19 cellular contexts compared by ENCODE assay signal in genomic region chr5:93595420-93596136, GRCh38. TPM values are rescaled to one million over a fixed set of nuclear protein-coding genes. Genes with fewer than 3 reads are reported as not detected.
DNase-seq lines count a peak whose midpoint lies in the region; ATAC-seq, FAIRE-seq and TF ChIP-seq lines count a peak whose summit lies in the region.
"Had no signal": no experiment of that assay in that cellular context is flagged by ENCODE, and none has a peak within 500 bp of the region (broad histone marks: within the 10 kb centered on the region; RNA-seq: fewer than 3 reads in every experiment).

No MANE protein-coding gene starts in this region.

- H3K9me3 ChIP-seq in right atrium auricular region (no peaks in the 10 kb centered on the region), heart right ventricle (peaks cover 0 to 7% (median 0%) of the 10 kb centered on the region in 11 donors), lower lobe of right lung (no peaks in the 10 kb centered on the region), vagina (no peaks in the 10 kb centered on the region), sigmoid colon (no peaks in the 10 kb centered on the region)
- H3K9me3 ChIP-seq: thyroid gland had no signal

- in situ Hi-C loops in brain microvascular endothelial cell (cut with HindIII; ENCODE audit: low pct_ligation_motif_present, low sequenced_read_pairs), result no loop called here

- ATAC-seq in heart right ventricle, result no peak
- no peak for ATAC-seq in lower lobe of right lung
- ATAC-seq in GM18502 (IDR thresholded peaks at IDR 0.05; ENCODE audit: poor library complexity, unreplicated experiment), result no peak
- ATAC-seq: activated T-helper 17 cell treated with anti-CD3 and anti-CD28 coated beads, Interleukin-2, amount 50 U/mL, for 72 hours; left ventricle myocardium superior had no signal

- H3K27me3 ChIP-seq in right atrium auricular region (peaks cover 0 to 4% of the 10 kb centered on the region in 2 donors), heart right ventricle (peaks cover 26 to 100% (median 93%) of the 10 kb centered on the region in 7 donors), brain microvascular endothelial cell (replicated peaks) (no peaks in the 10 kb centered on the region), lower lobe of right lung (ENCODE audit: low read depth) (peaks cover 80% of the 10 kb centered on the region), vagina (no peaks in the 10 kb centered on the region), sigmoid colon (peaks cover 0 to 67% (median 6%) of the 10 kb centered on the region in 3 donors)

- no peak for TF ChIP-seq POLR2A in vagina (IDR thresholded peaks at IDR 0.05)
- TF ChIP-seq POLR2A in sigmoid colon (IDR thresholded peaks at IDR 0.05), result no peak

- intact Hi-C loops in heart right ventricle (cut with DNase I) (no loop called here), lower lobe of right lung (cut with DNase I) (no loop called here), vagina (cut with DNase I) (no loop called here), sigmoid colon (cut with DNase I) (no loop called here)

- no peak for TF ChIP-seq EP300 in sigmoid colon (IDR thresholded peaks at IDR 0.05)

- TF ChIP-seq CTCF in right atrium auricular region (IDR thresholded peaks at IDR 0.05), result no peak
- TF ChIP-seq CTCF in heart right ventricle (IDR thresholded peaks at IDR 0.05), result no peak
- TF ChIP-seq CTCF in brain microvascular endothelial cell (IDR thresholded peaks at IDR 0.05; ENCODE audit: low read depth, low read length, missing control alignments), result no peak
- no peak for TF ChIP-seq CTCF in lower lobe of right lung (IDR thresholded peaks at IDR 0.05)
- no peak for TF ChIP-seq CTCF in vagina (IDR thresholded peaks at IDR 0.05)
- TF ChIP-seq CTCF in sigmoid colon (IDR thresholded peaks at IDR 0.05), result no peak
- no peak for TF ChIP-seq CTCF in D721Med (IDR thresholded peaks at IDR 0.05; ENCODE audit: insufficient read depth, missing control alignments)

- WGBS in heart right ventricle, 2 donors, result 26 to 47% methylated on average over 28 of the region's 28 CpGs
- WGBS in sigmoid colon, 2 donors, result 17 to 25% methylated on average over 28 of the region's 28 CpGs

- H3K4me3 ChIP-seq in right atrium auricular region (peak overlapping the region in 1 of 2 donors; percentile 14), heart right ventricle (no peak overlapping the region), brain microvascular endothelial cell (ENCODE audit: low read depth, low read length) (peak overlapping the region; percentile 5), lower lobe of right lung (no peak overlapping the region), vagina (no peak overlapping the region), sigmoid colon (no peak overlapping the region)
- H3K4me3 ChIP-seq: Peyer's patch, thyroid gland had no signal

- DNase-seq in right atrium auricular region (ENCODE audit: low spot score) (no peak), heart right ventricle (no peak), brain microvascular endothelial cell (no peak), lower lobe of right lung (no peak), vagina (ENCODE audit: extremely low spot score in 2 of 2) (no peak), sigmoid colon (no peak), D721Med (ENCODE audit: insufficient read length, low spot score) (no peak)
- DNase-seq: activated CD4-positive, CD25-positive, alpha-beta regulatory T cell; left ventricle myocardium superior; NCI-H1417; NCI-H510A treated with DMSO at 0.1 percent for 48 hours; Peyer's patch; stimulated activated CD4-positive, alpha-beta T cell treated with anti-CD3 and anti-CD28 coated beads, Interleukin-12 subunit alpha, Interleukin-12 subunit beta, amount 100 ng/mL, for 4 hours; SW 1271; thyroid gland had no signal

- no peak for FAIRE-seq in D721Med (lab: Jason Lieb, UNC)
- FAIRE-seq: bronchial epithelial cell had no signal

- H3K36me3 ChIP-seq in right atrium auricular region (no peaks in the 10 kb centered on the region), heart right ventricle (no peaks in the 10 kb centered on the region), brain microvascular endothelial cell (replicated peaks) (peaks cover 41% of the 10 kb centered on the region), lower lobe of right lung (no peaks in the 10 kb centered on the region), vagina (no peaks in the 10 kb centered on the region), sigmoid colon (peaks cover 0 to 8% (median 0%) of the 10 kb centered on the region in 4 donors)
- H3K36me3 ChIP-seq: neutrophil, Peyer's patch, thyroid gland had no signal

- H3K4me1 ChIP-seq in right atrium auricular region (peaks cover 0 to 60% of the 10 kb centered on the region in 2 donors), heart right ventricle (peaks cover 0 to 11% (median 0%) of the 10 kb centered on the region in 9 donors), lower lobe of right lung (peaks cover 16% of the 10 kb centered on the region), vagina (peaks cover 32% of the 10 kb centered on the region), sigmoid colon (no peaks in the 10 kb centered on the region)
- H3K4me1 ChIP-seq: Peyer's patch had no signal

- H3K27ac ChIP-seq in right atrium auricular region, result peak overlapping the region; percentile 71 to 85
- H3K27ac ChIP-seq in heart right ventricle, result no peak overlapping the region
- no peak overlapping the region for H3K27ac ChIP-seq in brain microvascular endothelial cell
- peak overlapping the region; percentile 64 for H3K27ac ChIP-seq in lower lobe of right lung
- peak overlapping the region; percentile 62 for H3K27ac ChIP-seq in vagina
- H3K27ac ChIP-seq in sigmoid colon, result peak overlapping the region in 1 of 4 donors; percentile 54
- H3K27ac ChIP-seq: neutrophil, Peyer's patch, thyroid gland had no signal

RNA-seq across cellular contexts. Expression of gene NR2F1, which starts 12.6 kb away (rescaled TPM):
- total RNA-seq in right atrium auricular region (10 to 100 TPM; 35.3 to 37.6 TPM), heart right ventricle (1 to 10 TPM in 4 of 10 donors, under 1 TPM in 6; 0.27 to 2.4 (median 0.92) TPM), lower lobe of right lung (42.6 TPM), vagina (97.2 TPM), sigmoid colon (10 to 100 TPM; 16.3 to 24.1 (median 17.5) TPM)
- polyA plus RNA-seq in heart right ventricle (1 to 10 TPM in 1 of 2 donors, under 1 TPM in 1; 0.44 to 1.1 TPM), sigmoid colon (1 to 10 TPM; 1.4 to 8.4 (median 7.6) TPM)
- total RNA-seq: activated T-helper 17 cell treated with anti-CD3 and anti-CD28 coated beads, Interleukin-2, amount 50 U/mL, for 72 hours had no signal

RNA-seq across cellular contexts. Expression of gene NR2F1-AS1, which starts 14.6 kb away (rescaled TPM):
- total RNA-seq in right atrium auricular region (10 to 100 TPM in 1 of 2 donors, 1 to 10 TPM in 1; 7.1 to 11.0 TPM), heart right ventricle (under 1 TPM in 9 of 10 donors, not detected in 1; 0.44 to 0.87 (median 0.59) TPM), lower lobe of right lung (11.1 TPM), vagina (22.3 TPM), sigmoid colon (10 to 100 TPM in 1 of 4 donors, 1 to 10 TPM in 3; 6.7 to 15.2 (median 9.1) TPM)
- polyA plus RNA-seq in heart right ventricle (1 to 10 TPM in 1 of 2 donors, under 1 TPM in 1; 0.41 to 2.9 TPM), sigmoid colon (1 to 10 TPM; 1.4 to 9.0 (median 3.2) TPM)
- total RNA-seq: activated T-helper 17 cell treated with anti-CD3 and anti-CD28 coated beads, Interleukin-2, amount 50 U/mL, for 72 hours had no signal

Comparison
In these comparisons a context has a peak if more than half of its experiments do, and no peak if none do; other contexts are left out.
1. H3K27ac ChIP-seq: peak in right atrium auricular region (2 of 2), lower lobe of right lung (single experiment) and vagina (single experiment); none in heart right ventricle (0 of 10) and brain microvascular endothelial cell (single experiment).
2. RNA of gene NR2F1, which starts 12.6 kb away (total RNA-seq): 97.2 TPM in vagina (single experiment), 42.6 TPM in lower lobe of right lung (single experiment), 35.3 to 37.6 TPM in right atrium auricular region and 16.3 to 24.1 TPM in sigmoid colon; 0.27 to 2.4 TPM in heart right ventricle; every median in the first group is over 4 times any median in the second.